In the genomic region with DNA sequence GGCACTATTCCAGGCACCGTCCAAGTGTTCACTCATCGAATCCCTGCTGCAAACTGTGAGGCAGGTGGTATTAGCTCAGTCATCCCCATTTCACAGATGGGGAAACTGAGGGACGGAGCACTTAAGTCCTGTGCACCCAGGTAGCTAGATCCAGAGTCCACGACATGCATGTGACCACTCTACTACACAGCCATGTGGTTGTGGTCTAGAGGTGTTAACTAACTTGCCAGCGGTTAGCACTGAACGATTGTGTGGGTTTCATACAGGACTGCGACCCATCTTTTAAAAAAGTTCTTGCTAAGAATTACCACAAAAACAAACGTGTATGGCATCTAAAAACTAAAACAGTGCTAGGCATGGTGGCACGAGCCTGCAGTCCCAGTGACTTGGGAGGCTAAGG, we compare ENCODE assay signal across 16 cellular contexts. TPM values are rescaled to one million over a fixed set of nuclear protein-coding genes. Genes with fewer than 3 reads are reported as not detected.
DNase-seq lines count a peak whose midpoint lies in the region; ATAC-seq and TF ChIP-seq lines count a peak whose summit lies in the region.
"Had no signal": no experiment of that assay in that cellular context is flagged by ENCODE, and none has a peak within 500 bp of the region (broad histone marks: within the 10 kb centered on the region; RNA-seq: fewer than 3 reads in every experiment).

No MANE protein-coding gene starts in this region.

- TF ChIP-seq CTCF in chondrocyte (IDR thresholded peaks at IDR 0.05): no peak

- peaks cover 2% of the 10 kb centered on the region for H3K27me3 Mint-ChIP-seq in activated CD8-positive, alpha-beta memory T cell treated with anti-CD3 and anti-CD28 coated beads, Interleukin-2, amount 10 ng/mL, durations not matched to agents 7 days and 5 days
- no peaks in the 10 kb centered on the region for H3K27me3 Mint-ChIP-seq in chondrocyte (ENCODE audit: low read depth)
- H3K27me3 Mint-ChIP-seq: naive thymus-derived CD8-positive, alpha-beta T cell had no signal

- peaks cover 18% of the 10 kb centered on the region for H3K36me3 Mint-ChIP-seq in activated CD8-positive, alpha-beta memory T cell treated with anti-CD3 and anti-CD28 coated beads, Interleukin-2, amount 10 ng/mL, durations not matched to agents 7 days and 5 days
- peaks cover 5% of the 10 kb centered on the region for H3K36me3 Mint-ChIP-seq in chondrocyte (ENCODE audit: low read depth)

- peaks cover 6% of the 10 kb centered on the region for H3K9me3 Mint-ChIP-seq in activated CD8-positive, alpha-beta memory T cell treated with anti-CD3 and anti-CD28 coated beads, Interleukin-2, amount 10 ng/mL, durations not matched to agents 7 days and 5 days (ENCODE audit: low read depth)
- H3K9me3 Mint-ChIP-seq in chondrocyte (ENCODE audit: low read depth): peaks cover 2% of the 10 kb centered on the region

- peak; percentile 78 for DNase-seq in activated CD8-positive, alpha-beta memory T cell treated with anti-CD3 and anti-CD28 coated beads, Interleukin-2, amount 10 ng/mL, durations not matched to agents 7 days and 5 days
- DNase-seq in activated CD8-positive, alpha-beta memory T cell treated with anti-CD3 and anti-CD28 coated beads for 24 hours: no peak
- no peak for DNase-seq in stimulated activated naive CD8-positive, alpha-beta T cell treated with anti-CD3 and anti-CD28 coated beads, Interleukin-15, Interleukin-2, amounts not matched to agents 100 U/mL and 50 U/mL, for 24 hours
- DNase-seq in chondrocyte (ENCODE audit: low spot score): no peak
- DNase-seq in NCI-H526 treated with DMSO at 0.1 percent for 48 hours (lab: John Stamatoyannopoulos, UW): no peak
- DNase-seq in mesenteric fat pad (ENCODE audit: low spot score): no peak
- DNase-seq: 8988T; COR-L47; effector CD8-positive, alpha-beta T cell; NCI-H1417 treated with DMSO at 0.1 percent for 48 hours; NCI-H69; testis had no signal

- H3K4me3 Mint-ChIP-seq in activated CD8-positive, alpha-beta memory T cell treated with anti-CD3 and anti-CD28 coated beads, Interleukin-2, amount 10 ng/mL, durations not matched to agents 7 days and 5 days: no peak overlapping the region
- no peak overlapping the region for H3K4me3 Mint-ChIP-seq in chondrocyte (ENCODE audit: unreplicated experiment)
- H3K4me3 Mint-ChIP-seq: activated T-helper 1 cell treated with anti-CD3 and anti-CD28 coated beads, Interleukin-12 subunit alpha, Interleukin-12 subunit beta, Interleukin-2, Interleukin-4 antibody, amounts not matched to agents 30 ng/mL and 10 ng/mL and 1 ng/mL, durations not matched to agents 14 hours and 24 hours and 36 hours; naive thymus-derived CD8-positive, alpha-beta T cell had no signal

- no peak overlapping the region for H3K27ac Mint-ChIP-seq in activated CD8-positive, alpha-beta memory T cell treated with anti-CD3 and anti-CD28 coated beads, Interleukin-2, amount 10 ng/mL, durations not matched to agents 7 days and 5 days
- no peak overlapping the region for H3K27ac Mint-ChIP-seq in chondrocyte (ENCODE audit: unreplicated experiment)
- H3K27ac Mint-ChIP-seq: activated T-helper 1 cell treated with anti-CD3 and anti-CD28 coated beads, Interleukin-12 subunit alpha, Interleukin-12 subunit beta, Interleukin-2, Interleukin-4 antibody, amounts not matched to agents 30 ng/mL and 10 ng/mL and 1 ng/mL, durations not matched to agents 14 hours and 24 hours and 36 hours; naive thymus-derived CD8-positive, alpha-beta T cell had no signal

- ATAC-seq in activated CD8-positive, alpha-beta memory T cell treated with anti-CD3 and anti-CD28 coated beads, Interleukin-2, amount 10 ng/mL, durations not matched to agents 7 days and 5 days: peak; percentile 68
- ATAC-seq in GM21576 (IDR thresholded peaks at IDR 0.05; ENCODE audit: unreplicated experiment) (peak; percentile 83), HG03378 (IDR thresholded peaks at IDR 0.05; ENCODE audit: unreplicated experiment) (peak; percentile 82)
- ATAC-seq in stimulated activated naive CD8-positive, alpha-beta T cell treated with anti-CD3 and anti-CD28 coated beads, Interleukin-15, Interleukin-2, amounts not matched to agents 100 U/mL and 50 U/mL, for 24 hours: peak; percentile 43
- ATAC-seq: naive thymus-derived CD8-positive, alpha-beta T cell had no signal

- CTCF ChIA-PET in activated CD8-positive, alpha-beta memory T cell treated with anti-CD3 and anti-CD28 coated beads, Interleukin-2, amount 10 ng/mL, durations not matched to agents 7 days and 5 days (lab: Charles Lee): no interaction called here

- H3K4me1 Mint-ChIP-seq in activated CD8-positive, alpha-beta memory T cell treated with anti-CD3 and anti-CD28 coated beads, Interleukin-2, amount 10 ng/mL, durations not matched to agents 7 days and 5 days: peaks cover 22% of the 10 kb centered on the region
- H3K4me1 Mint-ChIP-seq in chondrocyte (ENCODE audit: low read depth): peaks cover 5% of the 10 kb centered on the region

RNA-seq across cellular contexts. Expression of gene ABCC2, which starts 16.2 kb away (rescaled TPM):
- under 1 TPM; 0.82 to 0.85 TPM for total RNA-seq in activated CD8-positive, alpha-beta memory T cell treated with anti-CD3 and anti-CD28 coated beads, Interleukin-2, amount 10 ng/mL, durations not matched to agents 7 days and 5 days
- 0.57 to 0.69 TPM (median 0.63 TPM) in 3 replicates for total RNA-seq in chondrocyte
- total RNA-seq in mesenteric fat pad: 2.8 TPM

RNA-seq across cellular contexts. Expression of gene CUTC, which starts 34.2 kb away (rescaled TPM):
- 10 to 100 TPM; 23.6 to 26.9 TPM for total RNA-seq in activated CD8-positive, alpha-beta memory T cell treated with anti-CD3 and anti-CD28 coated beads, Interleukin-2, amount 10 ng/mL, durations not matched to agents 7 days and 5 days
- total RNA-seq in chondrocyte (14.4 to 19.1 TPM (median 14.5 TPM) in 3 replicates), mesenteric fat pad (28.6 TPM)

RNA-seq across cellular contexts. Expression of gene COX15, which starts 34.4 kb away (rescaled TPM):
- total RNA-seq in activated CD8-positive, alpha-beta memory T cell treated with anti-CD3 and anti-CD28 coated beads, Interleukin-2, amount 10 ng/mL, durations not matched to agents 7 days and 5 days: 10 to 100 TPM; 40.4 to 42.1 TPM
- total RNA-seq in chondrocyte: 20.8 to 29.8 TPM (median 21.3 TPM) in 3 replicates
- total RNA-seq in mesenteric fat pad: 33.8 TPM
